12 cellular contexts compared by ENCODE assay signal in genomic region chr19:38721977-38722773, GRCh38. TPM values are rescaled to one million over a fixed set of nuclear protein-coding genes. Genes with fewer than 3 reads are reported as not detected.
DNase-seq lines count a peak whose midpoint lies in the region; ATAC-seq, FAIRE-seq and TF ChIP-seq lines count a peak whose summit lies in the region.
"Had no signal": no experiment of that assay in that cellular context is flagged by ENCODE, and none has a peak within 500 bp of the region (broad histone marks: within the 10 kb centered on the region; RNA-seq: fewer than 3 reads in every experiment).

No MANE protein-coding gene starts in this region.

- CTCF ChIA-PET in K562 (lab: Yijun Ruan, JAX; ENCODE audit: low intra/inter-chr PET ratio) = no interaction called here

- H3K36me3 ChIP-seq in K562 (ENCODE audit: control insufficient read depth, insufficient read depth, low read length) = peaks cover 98% of the 10 kb centered on the region; the same call in 2 of the 3 replicates

- DNase-seq in Ammon's horn (ENCODE audit: low spot score) = peak; percentile 96
- DNase-seq in K562 (ENCODE audit: extremely low read depth in 1 of 4, low spot score in 3 of 4) = no peak
- peak; percentile 86 to 87 for DNase-seq in hippocampal formation (lab: John Stamatoyannopoulos, UW)
- DNase-seq in progenitor cell of endocrine pancreas (ENCODE audit: low spot score, unreplicated experiment) = peak; percentile 55
- no peak for DNase-seq in hepatic stellate cell (ENCODE audit: low spot score)
- DNase-seq in activated CD8-positive, alpha-beta memory T cell treated with anti-CD3 and anti-CD28 coated beads, Interleukin-2, amount 50 U/mL, for 4 hours = no peak
- no peak for DNase-seq in dermis blood vessel endothelial cell
- DNase-seq in NCI-H345 (lab: John Stamatoyannopoulos, UW) = no peak
- DNase-seq: NCI-H226 had no signal

- H3K4me1 ChIP-seq in K562 (replicated peaks in 1 of 2; ENCODE audit: control insufficient read depth in 2 of 2, insufficient read depth in 2 of 2, low read length in 2 of 2) = peaks cover 0 to 46% of the 10 kb centered on the region in 2 experiments; a peak in 3 of 5 replicates

- H4K20me1 ChIP-seq in K562 (replicated peaks; ENCODE audit: control insufficient read depth, insufficient read depth, low read length) = peaks cover 4% of the 10 kb centered on the region; the same call in 1 of the 2 replicates

- peak overlapping the region; percentile 98 for H3K27ac Mint-ChIP-seq in progenitor cell of endocrine pancreas

- H3K9me1 ChIP-seq in K562 (ENCODE audit: control insufficient read depth, insufficient read depth, low read length) = no peaks in the 10 kb centered on the region

- no TSS peak for BruUV-seq in K562 (replicated peaks; lab: Mats Ljungman, UMichigan)

- TF ChIP-seq POLR2A in K562 (conservative IDR thresholded peaks at IDR 0.05) = no peak

- no peak for FAIRE-seq in K562 (lab: Jason Lieb, UNC)
- FAIRE-seq: colon had no signal

- in situ Hi-C loops in K562 (cut with MboI) = no loop called here

- no peak overlapping the region for H3K4me2 ChIP-seq in K562 (ENCODE audit: insufficient read depth, low read length)

- H3K79me2 ChIP-seq in K562 (ENCODE audit: control insufficient read depth, insufficient read depth, low read length) = no peaks in the 10 kb centered on the region

- 85% methylated on average over 17 of the region's 17 CpGs for WGBS in K562 (ENCODE audit: insufficient coverage, low coverage, missing lambda C conversion rate)

- ATAC-seq in K562 = no peak

- TF ChIP-seq EP300 in K562 (IDR thresholded peaks at IDR 0.05; ENCODE audit: low read length) = no peak

- H3K27me3 Mint-ChIP-seq in progenitor cell of endocrine pancreas = no peaks in the 10 kb centered on the region

- no peaks in the 10 kb centered on the region for H3K9me3 ChIP-seq in K562 (replicated peaks; ENCODE audit: control insufficient read depth, insufficient read depth, low read depth, low read length)

- H3K27ac ChIP-seq in K562 (ENCODE audit: extremely low read depth, low read depth, low read length) = no peak overlapping the region

- H3K4me1 Mint-ChIP-seq in progenitor cell of endocrine pancreas (ENCODE audit: low read depth) = peaks cover 28% of the 10 kb centered on the region

- TF ChIP-seq RAD21 in K562 (CRISPR knock-in tag; conservative IDR thresholded peaks at IDR 0.05 in 1 of 2, IDR thresholded peaks at IDR 0.05 in 1 of 2) = no peak

- no peak for TF ChIP-seq CTCF in K562 (IDR thresholded peaks at IDR 0.05 in 2 of 3, conservative IDR thresholded peaks at IDR 0.05 in 1 of 3; ENCODE audit: insufficient read depth in 2 of 3, low read depth in 1 of 3, low read length in 3 of 3)
- TF ChIP-seq CTCF in progenitor cell of endocrine pancreas (IDR thresholded peaks at IDR 0.05; ENCODE audit: unreplicated experiment) = no peak

- POLR2A ChIA-PET in K562 (lab: Yijun Ruan, JAX) = interaction anchor here (1.3 to 2.2 kb wide), 2 partner anchors 12 to 51 kb away, joined by 5 to 8 read pairs; no protein-coding TSS in a partner anchor

- H2AFZ ChIP-seq in K562 (ENCODE audit: low read depth, low read length) = no peak overlapping the region

- no peaks in the 10 kb centered on the region for H3K27me3 ChIP-seq in K562 (ENCODE audit: control insufficient read depth in 2 of 2, insufficient read depth in 2 of 2, low read length in 2 of 2)

- H3K9me3 Mint-ChIP-seq in progenitor cell of endocrine pancreas (ENCODE audit: low read depth) = no peaks in the 10 kb centered on the region

- peak overlapping the region; percentile 32 for H3K4me3 Mint-ChIP-seq in progenitor cell of endocrine pancreas (ENCODE audit: low read depth)

- H3K36me3 Mint-ChIP-seq in progenitor cell of endocrine pancreas (ENCODE audit: insufficient read depth) = peaks cover 15% of the 10 kb centered on the region

- intact Hi-C loops in K562 (cut with micrococcal nuclease) = no loop called here

- H3K4me3 ChIP-seq in K562 = no peak overlapping the region

- H3K9ac ChIP-seq in K562 (ENCODE audit: insufficient read depth in 1 of 2, low read depth in 2 of 2, low read length in 2 of 2) = peak overlapping the region in 1 of 2 experiments; percentile 79; a peak in 1 of 4 replicates

TF ChIP-seq in K562, 482 proteins besides CTCF, POLR2A, EP300 and RAD21 (continues in another document):
- TF ChIP-seq CREB5 (CRISPR knock-in tag; IDR thresholded peaks at IDR 0.05) (no peak), PCBP1 (IDR thresholded peaks at IDR 0.05; ENCODE audit: low read depth, low read length, poor library complexity, severe bottlenecking) (no peak), ZBTB8A (IDR thresholded peaks at IDR 0.05; ENCODE audit: partially characterized antibody) (no peak), FUS (optimal IDR thresholded peaks at IDR 0.05; ENCODE audit: low read depth, low read length) (no peak), BRCA1 (IDR thresholded peaks at IDR 0.05) (no peak), BRCA1 (CRISPR knock-in tag; IDR thresholded peaks at IDR 0.05) (no peak), YY1 (IDR thresholded peaks at IDR 0.05; ENCODE audit: borderline replicate concordance in 1 of 3, control insufficient read depth in 1 of 3, extremely low read depth in 1 of 3, insufficient read depth in 3 of 3, insufficient read length in 1 of 3, insufficient replicate concordance in 2 of 3, low read depth in 1 of 3, low read length in 2 of 3) (no peak), ZNF740 (CRISPR knock-in tag; IDR thresholded peaks at IDR 0.05) (no peak), ZNF740 (tag; IDR thresholded peaks at IDR 0.05) (no peak), POLR2AphosphoS5 (IDR thresholded peaks at IDR 0.05; ENCODE audit: control insufficient read depth, insufficient read depth, low read depth, low read length) (no peak), NCOA1 (IDR thresholded peaks at IDR 0.05; ENCODE audit: low read depth) (no peak), EGR1 (conservative IDR thresholded peaks at IDR 0.05) (no peak)

RNA-seq across cellular contexts. Expression of gene CAPN12, which starts 22.1 kb away (rescaled TPM):
- 21.8 and 34.6 TPM in 2 replicates for total RNA-seq in K562 (2011; cell fraction: chromatin; rRNA removed; ENCODE audit: low replicate concordance)
- total RNA-seq in K562 (2011; cell fraction: nucleolus; rRNA removed) = 22.1 and 24.8 TPM in 2 replicates
- 16.0 and 28.2 TPM in 2 replicates for total RNA-seq in K562 (2011; cell fraction: nucleoplasm; rRNA removed)
- total RNA-seq in K562 (2014; rRNA removed) = 1.6 and 3.1 TPM in 2 replicates
- 0.89 and 1.2 TPM in 2 replicates for total RNA-seq in K562 (2014; rRNA removed; fragmentation: Illumina TruSeq; extraction: Trizol)
- 0.83 and 0.87 TPM in 2 replicates for total RNA-seq in K562 (2015; rRNA removed; fragmentation: Illumina TruSeq; extraction: Trizol)
- 3.7 and 4.8 TPM in 2 replicates for total RNA-seq in K562 (2021)
- 6.8 and 14.8 TPM in 2 replicates for polyA plus RNA-seq in K562 (2011; rRNA removed)
- polyA plus RNA-seq in K562 (2011; cell fraction: cytosol; rRNA removed) = 11.9 and 13.7 TPM in 2 replicates
- polyA plus RNA-seq in K562 (2011; cell fraction: nucleus; rRNA removed) = 61.9 and 73.0 TPM in 2 replicates
- polyA plus RNA-seq in K562 (2012) = 2.9 and 8.2 TPM in 2 replicates
- 3.4 and 4.7 TPM in 2 replicates for polyA plus RNA-seq in K562 (2014; fragmentation: Illumina TruSeq; extraction: Trizol)
- 1 to 10 TPM in 1 of 2 experiments, under 1 TPM in 1; 0.84 to 1.0 TPM for polyA plus RNA-seq in K562 (2014; fragmentation: Nextera tagmentation; extraction: Ambion mirVana)
- 5.6 and 7.0 TPM in 2 replicates for polyA plus RNA-seq in K562 (2014; rRNA removed)
- polyA minus RNA-seq in K562 (2011; rRNA and poly(A)+ RNA removed) = 1.2 and 1.3 TPM in 2 replicates
- 2.8 and 4.4 TPM in 2 replicates for polyA minus RNA-seq in K562 (2011; cell fraction: cytosol; rRNA and poly(A)+ RNA removed)
- 5.1 and 7.3 TPM in 2 replicates for polyA minus RNA-seq in K562 (2011; cell fraction: nucleus; rRNA and poly(A)+ RNA removed)
- 4.1 and 5.0 TPM in 2 replicates for total RNA-seq in progenitor cell of endocrine pancreas
- 0.05 TPM in 1 of 2 replicates, not detected in the other for total RNA-seq in dermis blood vessel endothelial cell

RNA-seq across cellular contexts. Expression of gene LGALS7, which starts 51.1 kb away (rescaled TPM):
- not detected in 2 replicates for total RNA-seq in K562 (2011; cell fraction: chromatin; rRNA removed; ENCODE audit: low replicate concordance)
- total RNA-seq in K562 (2011; cell fraction: nucleolus; rRNA removed) = not detected in 2 replicates
- total RNA-seq in K562 (2011; cell fraction: nucleoplasm; rRNA removed) = not detected in 2 replicates
- total RNA-seq in K562 (2014; rRNA removed) = not detected in 2 replicates
- not detected in 2 replicates for total RNA-seq in K562 (2014; rRNA removed; fragmentation: Illumina TruSeq; extraction: Trizol)
- total RNA-seq in K562 (2015; rRNA removed; fragmentation: Illumina TruSeq; extraction: Trizol) = not detected in 2 replicates
- total RNA-seq in K562 (2021) = not detected in 2 replicates
- not detected in 2 replicates for polyA plus RNA-seq in K562 (2011; rRNA removed)
- not detected in 2 replicates for polyA plus RNA-seq in K562 (2011; cell fraction: cytosol; rRNA removed)
- polyA plus RNA-seq in K562 (2011; cell fraction: nucleus; rRNA removed) = not detected in 2 replicates
- not detected in 2 replicates for polyA plus RNA-seq in K562 (2012)
- polyA plus RNA-seq in K562 (2014; fragmentation: Illumina TruSeq; extraction: Trizol) = not detected in 2 replicates
- not detected for polyA plus RNA-seq in K562 (2014; fragmentation: Nextera tagmentation; extraction: Ambion mirVana)
- not detected in 2 replicates for polyA plus RNA-seq in K562 (2014; rRNA removed)
- not detected in 2 replicates for polyA minus RNA-seq in K562 (2011; rRNA and poly(A)+ RNA removed)
- not detected in 2 replicates for polyA minus RNA-seq in K562 (2011; cell fraction: cytosol; rRNA and poly(A)+ RNA removed)
- polyA minus RNA-seq in K562 (2011; cell fraction: nucleus; rRNA and poly(A)+ RNA removed) = not detected in 2 replicates
- total RNA-seq in progenitor cell of endocrine pancreas = 0.91 TPM in 1 of 2 replicates, not detected in the other
- total RNA-seq in dermis blood vessel endothelial cell = not detected in 2 replicates
- total RNA-seq: A673; T-helper 1 cell treated with Interleukin-12 subunit alpha and Interleukin-12 subunit beta and Interleukin-4 antibody, amounts not matched to agents 30 ng/mL and 1 ng/mL, for 36 hours had no signal

Comparison
In these comparisons a context has a peak if more than half of its experiments do, and no peak if none do; other contexts are left out.
1. DNase-seq: peak in Ammon's horn (single experiment), hippocampal formation (2 of 2) and progenitor cell of endocrine pancreas (single experiment); none in K562 (0 of 4), hepatic stellate cell (single experiment), activated CD8-positive, alpha-beta memory T cell treated with anti-CD3 and anti-CD28 coated beads, Interleukin-2, amount 50 U/mL, for 4 hours (single experiment), dermis blood vessel endothelial cell (single experiment) and NCI-H345 (single experiment).